ENCODE assay signal across 11 cellular contexts in genomic region chr4:101987623-101988243, GRCh38.
A peak's percentile ranks its signal among the peaks of the same experiment; 100 is the strongest.
DNase-seq lines count a peak whose midpoint lies in the region; ATAC-seq lines count a peak whose summit lies in the region.
"Had no signal": no experiment of that assay in that cellular context is flagged by ENCODE, and none has a peak within 500 bp of the region (broad histone marks: within the 10 kb centered on the region; RNA-seq: fewer than 3 reads in every experiment).

No MANE protein-coding gene starts in this region.

- DNase-seq in MV-4-11 (lab: John Stamatoyannopoulos, UW), result peak; percentile 88
- DNase-seq in NCI-H1694 (lab: John Stamatoyannopoulos, UW), result no peak
- DNase-seq in OCI-M2 (lab: John Stamatoyannopoulos, UW; ENCODE audit: unreplicated experiment), result no peak
- no peak for DNase-seq in iPS-NIHi7 (ENCODE audit: extremely low spot score)
- no peak for DNase-seq in DMS79 treated with DMSO at 0.1 percent for 48 hours (lab: John Stamatoyannopoulos, UW)
- DNase-seq: central memory CD4-positive, alpha-beta T cell; NCI-H1930 had no signal

- ATAC-seq in GM18499 (IDR thresholded peaks at IDR 0.05; ENCODE audit: insufficient read depth, unreplicated experiment) (peak; percentile 90), GM21367 (IDR thresholded peaks at IDR 0.05; ENCODE audit: unreplicated experiment) (peak; percentile 73), HG02981 (IDR thresholded peaks at IDR 0.05; ENCODE audit: unreplicated experiment) (peak; percentile 96)
- ATAC-seq: activated T-helper 17 cell treated with anti-CD3 and anti-CD28 coated beads, Interleukin-2, amount 50 U/mL, for 72 hours had no signal
